Comparison of ENCODE assay signal across 10 cellular contexts in genomic region chr3:55484741-55485207, GRCh38. TPM values are rescaled to one million over a fixed set of nuclear protein-coding genes. Genes with fewer than 3 reads are reported as not detected.
DNase-seq lines count a peak whose midpoint lies in the region; ATAC-seq and TF ChIP-seq lines count a peak whose summit lies in the region.
"Had no signal": no experiment of that assay in that cellular context is flagged by ENCODE, and none has a peak within 500 bp of the region (broad histone marks: within the 10 kb centered on the region; RNA-seq: fewer than 3 reads in every experiment).

No MANE protein-coding gene starts in this region.

- POLR2A ChIA-PET in HEK293 (lab: Yijun Ruan, JAX), result no interaction called here

- H3K27ac ChIP-seq in HEK293 (ENCODE audit: extremely low read depth, low read depth, low read length) (peak overlapping the region; percentile 37; the same call in 1 of the 2 replicates), body of pancreas (peak overlapping the region; percentile 67 to 88 (median 80)), iPS-18a (ENCODE audit: low read length) (no peak overlapping the region), smooth muscle cell (ENCODE audit: low read depth) (peak overlapping the region; percentile 86)

- 1 to 2% methylated on average over 7 to 16 of the region's 17 CpGs for WGBS in body of pancreas, 2 donors
- 6% methylated on average over 12 of the region's 17 CpGs for WGBS in smooth muscle cell (ENCODE audit: low lambda C conversion rate)

- no peak overlapping the region for H3K4me3 Mint-ChIP-seq in activated T-helper 1 cell treated with anti-CD3 and anti-CD28 coated beads, Interleukin-12 subunit alpha, Interleukin-12 subunit beta, Interleukin-2, Interleukin-4 antibody, amounts not matched to agents 30 ng/mL and 10 ng/mL and 1 ng/mL, durations not matched to agents 14 hours and 24 hours and 36 hours

- H3K36me3 ChIP-seq in HEK293 (ENCODE audit: control insufficient read depth in 2 of 2, insufficient read depth in 1 of 2, low read length in 2 of 2) (peaks cover 0 to 15% of the 10 kb centered on the region in 2 experiments; a peak in 2 of 3 replicates), body of pancreas (replicated peaks in 1 of 2; ENCODE audit: insufficient read depth in 1 of 2, low read depth in 2 of 2) (no peaks in the 10 kb centered on the region), iPS-18a (ENCODE audit: control insufficient read depth, low read depth, low read length) (no peaks in the 10 kb centered on the region), smooth muscle cell (ENCODE audit: low read depth) (no peaks in the 10 kb centered on the region)

- TF ChIP-seq POLR2A in body of pancreas (IDR thresholded peaks at IDR 0.05), result no peak

- peaks cover 11% of the 10 kb centered on the region for H4K20me1 ChIP-seq in smooth muscle cell (ENCODE audit: low read depth)

- H3K4me2 ChIP-seq in smooth muscle cell, result peak overlapping the region; percentile 93

- intact Hi-C loops in body of pancreas (cut with DNase I), result no loop called here
- intact Hi-C loops in activated T-helper 1 cell treated with anti-CD3 and anti-CD28 coated beads, Interleukin-12 subunit alpha, Interleukin-12 subunit beta, Interleukin-2, Interleukin-4 antibody, amounts not matched to agents 30 ng/mL and 10 ng/mL and 1 ng/mL, durations not matched to agents 14 hours and 24 hours and 36 hours (cut with micrococcal nuclease), result loop anchor here (1.0 to 5.0 kb wide), 3 partner anchors 767 to 1362 kb away; partner anchors contain the start of gene CACNA2D3

- peak overlapping the region; percentile 27 for H3K4me3 ChIP-seq in HEK293 (ENCODE audit: low read depth, low read length)
- peak overlapping the region in 1 of 2 donors; percentile 18 for H3K4me3 ChIP-seq in body of pancreas
- H3K4me3 ChIP-seq in iPS-18a (ENCODE audit: low read length), result peak overlapping the region; percentile 76
- peak overlapping the region; percentile 86 for H3K4me3 ChIP-seq in smooth muscle cell

- H3K27me3 Mint-ChIP-seq in activated T-helper 1 cell treated with anti-CD3 and anti-CD28 coated beads, Interleukin-12 subunit alpha, Interleukin-12 subunit beta, Interleukin-2, Interleukin-4 antibody, amounts not matched to agents 30 ng/mL and 10 ng/mL and 1 ng/mL, durations not matched to agents 14 hours and 24 hours and 36 hours (ENCODE audit: insufficient read depth), result peaks cover 80% of the 10 kb centered on the region

- H3K9me3 Mint-ChIP-seq in activated T-helper 1 cell treated with anti-CD3 and anti-CD28 coated beads, Interleukin-12 subunit alpha, Interleukin-12 subunit beta, Interleukin-2, Interleukin-4 antibody, amounts not matched to agents 30 ng/mL and 10 ng/mL and 1 ng/mL, durations not matched to agents 14 hours and 24 hours and 36 hours, result no peaks in the 10 kb centered on the region
- H3K9me3 Mint-ChIP-seq: activated T-helper 2 cell treated with anti-CD3 and anti-CD28 coated beads, Interferon-gamma antibody, Interleukin-2, Interleukin-4, amounts not matched to agents 10 μg/mL and 5 μg/mL and 100 μg/mL, durations not matched to agents 14 hours and 24 hours and 36 hours had no signal

- H3K27me3 ChIP-seq in body of pancreas, result no peaks in the 10 kb centered on the region
- peaks cover 94% of the 10 kb centered on the region for H3K27me3 ChIP-seq in iPS-18a (ENCODE audit: control insufficient read depth, insufficient read depth, low read length)
- no peaks in the 10 kb centered on the region for H3K27me3 ChIP-seq in smooth muscle cell (ENCODE audit: low read depth)

- no peak for DNase-seq in body of pancreas
- no peak for DNase-seq in smooth muscle cell (lab: John Stamatoyannopoulos, UW; ENCODE audit: unreplicated experiment)
- no peak for DNase-seq in glomerular visceral epithelial cell (ENCODE audit: extremely low spot score)
- DNase-seq in NCI-H748 (lab: John Stamatoyannopoulos, UW; ENCODE audit: unreplicated experiment), result no peak
- DNase-seq in activated T-helper 1 cell treated with anti-CD3 and anti-CD28 coated beads, Interleukin-12 subunit alpha, Interleukin-12 subunit beta, Interleukin-2, Interleukin-4 antibody, amounts not matched to agents 30 ng/mL and 10 ng/mL and 1 ng/mL, durations not matched to agents 14 hours and 24 hours and 36 hours (ENCODE audit: low spot score), result no peak
- DNase-seq in HuH-7 (ENCODE audit: low spot score), result no peak

- no peak overlapping the region for H3K27ac Mint-ChIP-seq in activated T-helper 1 cell treated with anti-CD3 and anti-CD28 coated beads, Interleukin-12 subunit alpha, Interleukin-12 subunit beta, Interleukin-2, Interleukin-4 antibody, amounts not matched to agents 30 ng/mL and 10 ng/mL and 1 ng/mL, durations not matched to agents 14 hours and 24 hours and 36 hours

- no peaks in the 10 kb centered on the region for H3K9me3 ChIP-seq in HEK293 (ENCODE audit: control insufficient read depth, insufficient read depth, low read depth, low read length)
- no peaks in the 10 kb centered on the region for H3K9me3 ChIP-seq in body of pancreas
- no peaks in the 10 kb centered on the region for H3K9me3 ChIP-seq in iPS-18a (ENCODE audit: control insufficient read depth, low read depth, low read length)
- no peaks in the 10 kb centered on the region for H3K9me3 ChIP-seq in smooth muscle cell (replicated peaks; ENCODE audit: low read depth)

- ATAC-seq in body of pancreas, result peak; percentile 7
- ATAC-seq: HCT116 had no signal

- CTCF ChIA-PET in HEK293 (lab: Yijun Ruan, JAX), result interaction anchor here (0.5 kb wide), 1 partner anchor 36 kb away, joined by 3 read pairs; no protein-coding TSS in a partner anchor

- peaks cover 5% of the 10 kb centered on the region for H3K4me1 Mint-ChIP-seq in activated T-helper 1 cell treated with anti-CD3 and anti-CD28 coated beads, Interleukin-12 subunit alpha, Interleukin-12 subunit beta, Interleukin-2, Interleukin-4 antibody, amounts not matched to agents 30 ng/mL and 10 ng/mL and 1 ng/mL, durations not matched to agents 14 hours and 24 hours and 36 hours (ENCODE audit: low read depth)

- peaks cover 14% of the 10 kb centered on the region for H3F3A ChIP-seq in smooth muscle cell (ENCODE audit: low read depth)

- no peak overlapping the region for H3K9ac ChIP-seq in iPS-18a (ENCODE audit: low read length)
- peak overlapping the region; percentile 62 for H3K9ac ChIP-seq in smooth muscle cell (ENCODE audit: low read depth)

- H3K4me1 ChIP-seq in HEK293 (ENCODE audit: control insufficient read depth, insufficient read depth, low read length), result peaks cover 5% of the 10 kb centered on the region
- H3K4me1 ChIP-seq in body of pancreas, result peaks cover 73% of the 10 kb centered on the region
- peaks cover 18% of the 10 kb centered on the region for H3K4me1 ChIP-seq in iPS-18a (ENCODE audit: control insufficient read depth, low read depth, low read length)
- peaks cover 30% of the 10 kb centered on the region for H3K4me1 ChIP-seq in smooth muscle cell (ENCODE audit: low read depth)

- H3K36me3 Mint-ChIP-seq in activated T-helper 1 cell treated with anti-CD3 and anti-CD28 coated beads, Interleukin-12 subunit alpha, Interleukin-12 subunit beta, Interleukin-2, Interleukin-4 antibody, amounts not matched to agents 30 ng/mL and 10 ng/mL and 1 ng/mL, durations not matched to agents 14 hours and 24 hours and 36 hours (ENCODE audit: low read depth), result no peaks in the 10 kb centered on the region

- H3K79me2 ChIP-seq in smooth muscle cell (ENCODE audit: low read depth), result peaks cover 43% of the 10 kb centered on the region

- no peak for TF ChIP-seq CTCF in HEK293 (tag by site-specific recombination; IDR thresholded peaks at IDR 0.05)
- no peak for TF ChIP-seq CTCF in body of pancreas (IDR thresholded peaks at IDR 0.05)
- TF ChIP-seq CTCF in smooth muscle cell (IDR thresholded peaks at IDR 0.05; ENCODE audit: borderline replicate concordance, insufficient read depth, poor library complexity, severe bottlenecking), result no peak

- peak overlapping the region; percentile 89 for H2AFZ ChIP-seq in smooth muscle cell (ENCODE audit: low read depth)

TF ChIP-seq in HEK293, 187 proteins besides CTCF, POLR2A, EP300 and RAD21:
- TF ChIP-seq ZFP41 (tag by site-specific recombination; IDR thresholded peaks at IDR 0.05; ENCODE audit: borderline replicate concordance) (no peak), ZSCAN4 (tag by site-specific recombination; IDR thresholded peaks at IDR 0.05) (peak; percentile 64; the same call in 1 of the 2 replicates), ZNF449 (tag by site-specific recombination; IDR thresholded peaks at IDR 0.05) (no peak)

RNA-seq across cellular contexts. Expression of gene WNT5A, which starts 2.3 kb away (rescaled TPM):
- total RNA-seq in body of pancreas (10 to 100 TPM in 1 of 2 donors, 1 to 10 TPM in 1; 5.9 to 15.0 TPM), smooth muscle cell (54.8 and 81.8 TPM in 2 replicates)
- polyA plus RNA-seq in smooth muscle cell, result 12.0 and 20.8 TPM in 2 replicates
- not detected in 2 replicates for total RNA-seq in activated T-helper 1 cell treated with anti-CD3 and anti-CD28 coated beads, Interleukin-12 subunit alpha, Interleukin-12 subunit beta, Interleukin-2, Interleukin-4 antibody, amounts not matched to agents 30 ng/mL and 10 ng/mL and 1 ng/mL, durations not matched to agents 14 hours and 24 hours and 36 hours
